ENCODE assay signal across 1 cellular context in genomic region chr1:94730450-94730849, GRCh38.
TF ChIP-seq lines count a peak whose summit lies in the region.

No MANE protein-coding gene starts in this region.

TF ChIP-seq in SK-N-SH treated with all-trans-retinoic acid at 6 μM for 48 hours, 23 proteins besides CTCF, POLR2A, EP300 and RAD21 (continued from another document):
- no peak for TF ChIP-seq TSHZ2 (CRISPR knock-in tag; IDR thresholded peaks at IDR 0.05)
- no peak for TF ChIP-seq ZFP3 (CRISPR knock-in tag; IDR thresholded peaks at IDR 0.05)
- no peak for TF ChIP-seq ZC3H10 (CRISPR knock-in tag; IDR thresholded peaks at IDR 0.05)
